1 cellular context compared by ENCODE assay signal in the genomic region with DNA sequence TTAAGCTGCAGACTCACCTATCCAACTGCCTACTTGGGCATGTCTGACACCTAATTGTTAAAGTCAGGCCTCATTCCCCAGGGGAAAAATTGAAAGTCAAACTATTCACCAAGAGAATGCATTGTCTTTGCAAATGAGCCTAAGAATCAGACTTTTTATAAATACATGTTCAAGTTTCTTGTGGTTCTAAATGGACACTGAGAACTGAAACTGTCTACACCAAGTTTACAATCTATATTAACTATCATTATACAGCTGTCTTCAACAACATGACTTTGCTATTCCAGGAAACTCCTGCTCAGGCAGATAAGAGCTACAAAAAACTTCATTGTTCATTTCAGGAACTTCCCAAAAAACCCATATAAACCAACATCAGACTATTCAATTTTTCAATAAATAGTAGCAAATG.
TF ChIP-seq lines count a peak whose summit lies in the region.

No MANE protein-coding gene starts in this region.

TF ChIP-seq in GM12878, 131 proteins besides CTCF, POLR2A, EP300 and RAD21 (continued from another document and continues in another):
- TF ChIP-seq SPI1 (IDR thresholded peaks at IDR 0.05; ENCODE audit: borderline replicate concordance, insufficient read depth, low read depth, low read length) = 0 out of 2 replicates have a peak, but pooled peaks have one; percentile 2
- no peak for TF ChIP-seq NFIC (IDR thresholded peaks at IDR 0.05; ENCODE audit: low read depth, low read length)
- TF ChIP-seq YY1 (IDR thresholded peaks at IDR 0.05; ENCODE audit: low read depth, low read length) = no peak
- TF ChIP-seq CREM (IDR thresholded peaks at IDR 0.05; ENCODE audit: low read depth) = no peak
- peak; percentile 35 for TF ChIP-seq DPF2 (IDR thresholded peaks at IDR 0.05)
- TF ChIP-seq RUNX3 (IDR thresholded peaks at IDR 0.05; ENCODE audit: low read length) = peak; percentile 27; the same call in 1 of the 2 replicates
- no peak for TF ChIP-seq WRNIP1 (IDR thresholded peaks at IDR 0.05; ENCODE audit: borderline replicate concordance, low read depth, low read length)
- no peak for TF ChIP-seq MXI1 (IDR thresholded peaks at IDR 0.05; ENCODE audit: low read depth, low read length)
- TF ChIP-seq, protein P1, sequence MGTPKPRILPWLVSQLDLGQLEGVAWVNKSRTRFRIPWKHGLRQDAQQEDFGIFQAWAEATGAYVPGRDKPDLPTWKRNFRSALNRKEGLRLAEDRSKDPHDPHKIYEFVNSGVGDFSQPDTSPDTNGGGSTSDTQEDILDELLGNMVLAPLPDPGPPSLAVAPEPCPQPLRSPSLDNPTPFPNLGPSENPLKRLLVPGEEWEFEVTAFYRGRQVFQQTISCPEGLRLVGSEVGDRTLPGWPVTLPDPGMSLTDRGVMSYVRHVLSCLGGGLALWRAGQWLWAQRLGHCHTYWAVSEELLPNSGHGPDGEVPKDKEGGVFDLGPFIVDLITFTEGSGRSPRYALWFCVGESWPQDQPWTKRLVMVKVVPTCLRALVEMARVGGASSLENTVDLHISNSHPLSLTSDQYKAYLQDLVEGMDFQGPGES (IDR thresholded peaks at IDR 0.05) = no peak
- TF ChIP-seq, protein P2, sequence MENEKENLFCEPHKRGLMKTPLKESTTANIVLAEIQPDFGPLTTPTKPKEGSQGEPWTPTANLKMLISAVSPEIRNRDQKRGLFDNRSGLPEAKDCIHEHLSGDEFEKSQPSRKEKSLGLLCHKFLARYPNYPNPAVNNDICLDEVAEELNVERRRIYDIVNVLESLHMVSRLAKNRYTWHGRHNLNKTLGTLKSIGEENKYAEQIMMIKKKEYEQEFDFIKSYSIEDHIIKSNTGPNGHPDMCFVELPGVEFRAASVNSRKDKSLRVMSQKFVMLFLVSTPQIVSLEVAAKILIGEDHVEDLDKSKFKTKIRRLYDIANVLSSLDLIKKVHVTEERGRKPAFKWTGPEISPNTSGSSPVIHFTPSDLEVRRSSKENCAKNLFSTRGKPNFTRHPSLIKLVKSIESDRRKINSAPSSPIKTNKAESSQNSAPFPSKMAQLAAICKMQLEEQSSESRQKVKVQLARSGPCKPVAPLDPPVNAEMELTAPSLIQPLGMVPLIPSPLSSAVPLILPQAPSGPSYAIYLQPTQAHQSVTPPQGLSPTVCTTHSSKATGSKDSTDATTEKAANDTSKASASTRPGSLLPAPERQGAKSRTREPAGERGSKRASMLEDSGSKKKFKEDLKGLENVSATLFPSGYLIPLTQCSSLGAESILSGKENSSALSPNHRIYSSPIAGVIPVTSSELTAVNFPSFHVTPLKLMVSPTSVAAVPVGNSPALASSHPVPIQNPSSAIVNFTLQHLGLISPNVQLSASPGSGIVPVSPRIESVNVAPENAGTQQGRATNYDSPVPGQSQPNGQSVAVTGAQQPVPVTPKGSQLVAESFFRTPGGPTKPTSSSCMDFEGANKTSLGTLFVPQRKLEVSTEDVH (IDR thresholded peaks at IDR 0.05; ENCODE audit: low read depth, partially characterized antibody) = no peak
- TF ChIP-seq ZZZ3 (IDR thresholded peaks at IDR 0.05; ENCODE audit: control insufficient read depth, insufficient read length, low read depth) = no peak
- no peak for TF ChIP-seq TBL1XR1 (IDR thresholded peaks at IDR 0.05; ENCODE audit: low read depth, low read length)
- no peak for TF ChIP-seq POLR2AphosphoS2 (IDR thresholded peaks at IDR 0.05; ENCODE audit: low read depth, low read length)
- 0 out of 2 replicates have a peak, but pooled peaks have one; percentile 17 for TF ChIP-seq ATF7 (IDR thresholded peaks at IDR 0.05; ENCODE audit: low read depth)
- no peak for TF ChIP-seq CBFB (IDR thresholded peaks at IDR 0.05; ENCODE audit: low read depth)
- TF ChIP-seq, protein P3, sequence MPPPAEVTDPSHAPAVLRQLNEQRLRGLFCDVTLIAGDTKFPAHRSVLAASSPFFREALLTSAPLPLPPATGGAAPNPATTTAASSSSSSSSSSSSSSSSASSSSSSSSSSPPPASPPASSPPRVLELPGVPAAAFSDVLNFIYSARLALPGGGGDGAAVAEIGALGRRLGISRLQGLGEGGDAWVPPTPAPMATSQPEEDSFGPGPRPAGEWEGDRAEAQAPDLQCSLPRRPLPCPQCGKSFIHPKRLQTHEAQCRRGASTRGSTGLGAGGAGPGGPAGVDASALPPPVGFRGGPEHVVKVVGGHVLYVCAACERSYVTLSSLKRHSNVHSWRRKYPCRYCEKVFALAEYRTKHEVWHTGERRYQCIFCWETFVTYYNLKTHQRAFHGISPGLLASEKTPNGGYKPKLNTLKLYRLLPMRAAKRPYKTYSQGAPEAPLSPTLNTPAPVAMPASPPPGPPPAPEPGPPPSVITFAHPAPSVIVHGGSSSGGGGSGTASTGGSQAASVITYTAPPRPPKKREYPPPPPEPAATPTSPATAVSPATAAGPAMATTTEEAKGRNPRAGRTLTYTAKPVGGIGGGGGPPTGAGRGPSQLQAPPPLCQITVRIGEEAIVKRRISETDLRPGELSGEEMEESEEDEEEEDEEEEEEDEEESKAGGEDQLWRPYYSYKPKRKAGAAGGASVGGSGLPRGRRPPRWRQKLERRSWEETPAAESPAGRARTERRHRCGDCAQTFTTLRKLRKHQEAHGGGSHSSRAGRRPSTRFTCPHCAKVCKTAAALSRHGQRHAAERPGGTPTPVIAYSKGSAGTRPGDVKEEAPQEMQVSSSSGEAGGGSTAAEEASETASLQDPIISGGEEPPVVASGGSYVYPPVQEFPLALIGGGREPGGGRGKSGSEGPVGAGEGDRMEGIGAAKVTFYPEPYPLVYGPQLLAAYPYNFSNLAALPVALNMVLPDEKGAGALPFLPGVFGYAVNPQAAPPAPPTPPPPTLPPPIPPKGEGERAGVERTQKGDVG (CRISPR knock-in tag; IDR thresholded peaks at IDR 0.05) = no peak
- no peak for TF ChIP-seq ZBED1 (IDR thresholded peaks at IDR 0.05; ENCODE audit: borderline replicate concordance)
- TF ChIP-seq HDAC2 (IDR thresholded peaks at IDR 0.05) = no peak
- TF ChIP-seq, protein P4, sequence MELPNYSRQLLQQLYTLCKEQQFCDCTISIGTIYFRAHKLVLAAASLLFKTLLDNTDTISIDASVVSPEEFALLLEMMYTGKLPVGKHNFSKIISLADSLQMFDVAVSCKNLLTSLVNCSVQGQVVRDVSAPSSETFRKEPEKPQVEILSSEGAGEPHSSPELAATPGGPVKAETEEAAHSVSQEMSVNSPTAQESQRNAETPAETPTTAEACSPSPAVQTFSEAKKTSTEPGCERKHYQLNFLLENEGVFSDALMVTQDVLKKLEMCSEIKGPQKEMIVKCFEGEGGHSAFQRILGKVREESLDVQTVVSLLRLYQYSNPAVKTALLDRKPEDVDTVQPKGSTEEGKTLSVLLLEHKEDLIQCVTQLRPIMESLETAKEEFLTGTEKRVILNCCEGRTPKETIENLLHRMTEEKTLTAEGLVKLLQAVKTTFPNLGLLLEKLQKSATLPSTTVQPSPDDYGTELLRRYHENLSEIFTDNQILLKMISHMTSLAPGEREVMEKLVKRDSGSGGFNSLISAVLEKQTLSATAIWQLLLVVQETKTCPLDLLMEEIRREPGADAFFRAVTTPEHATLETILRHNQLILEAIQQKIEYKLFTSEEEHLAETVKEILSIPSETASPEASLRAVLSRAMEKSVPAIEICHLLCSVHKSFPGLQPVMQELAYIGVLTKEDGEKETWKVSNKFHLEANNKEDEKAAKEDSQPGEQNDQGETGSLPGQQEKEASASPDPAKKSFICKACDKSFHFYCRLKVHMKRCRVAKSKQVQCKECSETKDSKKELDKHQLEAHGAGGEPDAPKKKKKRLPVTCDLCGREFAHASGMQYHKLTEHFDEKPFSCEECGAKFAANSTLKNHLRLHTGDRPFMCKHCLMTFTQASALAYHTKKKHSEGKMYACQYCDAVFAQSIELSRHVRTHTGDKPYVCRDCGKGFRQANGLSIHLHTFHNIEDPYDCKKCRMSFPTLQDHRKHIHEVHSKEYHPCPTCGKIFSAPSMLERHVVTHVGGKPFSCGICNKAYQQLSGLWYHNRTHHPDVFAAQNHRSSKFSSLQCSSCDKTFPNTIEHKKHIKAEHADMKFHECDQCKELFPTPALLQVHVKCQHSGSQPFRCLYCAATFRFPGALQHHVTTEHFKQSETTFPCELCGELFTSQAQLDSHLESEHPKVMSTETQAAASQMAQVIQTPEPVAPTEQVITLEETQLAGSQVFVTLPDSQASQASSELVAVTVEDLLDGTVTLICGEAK (IDR thresholded peaks at IDR 0.05; ENCODE audit: borderline replicate concordance) = no peak
- TF ChIP-seq, protein P5, sequence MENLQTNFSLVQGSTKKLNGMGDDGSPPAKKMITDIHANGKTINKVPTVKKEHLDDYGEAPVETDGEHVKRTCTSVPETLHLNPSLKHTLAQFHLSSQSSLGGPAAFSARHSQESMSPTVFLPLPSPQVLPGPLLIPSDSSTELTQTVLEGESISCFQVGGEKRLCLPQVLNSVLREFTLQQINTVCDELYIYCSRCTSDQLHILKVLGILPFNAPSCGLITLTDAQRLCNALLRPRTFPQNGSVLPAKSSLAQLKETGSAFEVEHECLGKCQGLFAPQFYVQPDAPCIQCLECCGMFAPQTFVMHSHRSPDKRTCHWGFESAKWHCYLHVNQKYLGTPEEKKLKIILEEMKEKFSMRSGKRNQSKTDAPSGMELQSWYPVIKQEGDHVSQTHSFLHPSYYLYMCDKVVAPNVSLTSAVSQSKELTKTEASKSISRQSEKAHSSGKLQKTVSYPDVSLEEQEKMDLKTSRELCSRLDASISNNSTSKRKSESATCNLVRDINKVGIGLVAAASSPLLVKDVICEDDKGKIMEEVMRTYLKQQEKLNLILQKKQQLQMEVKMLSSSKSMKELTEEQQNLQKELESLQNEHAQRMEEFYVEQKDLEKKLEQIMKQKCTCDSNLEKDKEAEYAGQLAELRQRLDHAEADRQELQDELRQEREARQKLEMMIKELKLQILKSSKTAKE (IDR thresholded peaks at IDR 0.05; ENCODE audit: low read depth, poor library complexity, severe bottlenecking) = peak; percentile 98
- TF ChIP-seq MEF2A (IDR thresholded peaks at IDR 0.05; ENCODE audit: insufficient read depth, low read depth, low read length) = peak; percentile 11; the same call in 1 of the 2 replicates
- TF ChIP-seq, protein P6, sequence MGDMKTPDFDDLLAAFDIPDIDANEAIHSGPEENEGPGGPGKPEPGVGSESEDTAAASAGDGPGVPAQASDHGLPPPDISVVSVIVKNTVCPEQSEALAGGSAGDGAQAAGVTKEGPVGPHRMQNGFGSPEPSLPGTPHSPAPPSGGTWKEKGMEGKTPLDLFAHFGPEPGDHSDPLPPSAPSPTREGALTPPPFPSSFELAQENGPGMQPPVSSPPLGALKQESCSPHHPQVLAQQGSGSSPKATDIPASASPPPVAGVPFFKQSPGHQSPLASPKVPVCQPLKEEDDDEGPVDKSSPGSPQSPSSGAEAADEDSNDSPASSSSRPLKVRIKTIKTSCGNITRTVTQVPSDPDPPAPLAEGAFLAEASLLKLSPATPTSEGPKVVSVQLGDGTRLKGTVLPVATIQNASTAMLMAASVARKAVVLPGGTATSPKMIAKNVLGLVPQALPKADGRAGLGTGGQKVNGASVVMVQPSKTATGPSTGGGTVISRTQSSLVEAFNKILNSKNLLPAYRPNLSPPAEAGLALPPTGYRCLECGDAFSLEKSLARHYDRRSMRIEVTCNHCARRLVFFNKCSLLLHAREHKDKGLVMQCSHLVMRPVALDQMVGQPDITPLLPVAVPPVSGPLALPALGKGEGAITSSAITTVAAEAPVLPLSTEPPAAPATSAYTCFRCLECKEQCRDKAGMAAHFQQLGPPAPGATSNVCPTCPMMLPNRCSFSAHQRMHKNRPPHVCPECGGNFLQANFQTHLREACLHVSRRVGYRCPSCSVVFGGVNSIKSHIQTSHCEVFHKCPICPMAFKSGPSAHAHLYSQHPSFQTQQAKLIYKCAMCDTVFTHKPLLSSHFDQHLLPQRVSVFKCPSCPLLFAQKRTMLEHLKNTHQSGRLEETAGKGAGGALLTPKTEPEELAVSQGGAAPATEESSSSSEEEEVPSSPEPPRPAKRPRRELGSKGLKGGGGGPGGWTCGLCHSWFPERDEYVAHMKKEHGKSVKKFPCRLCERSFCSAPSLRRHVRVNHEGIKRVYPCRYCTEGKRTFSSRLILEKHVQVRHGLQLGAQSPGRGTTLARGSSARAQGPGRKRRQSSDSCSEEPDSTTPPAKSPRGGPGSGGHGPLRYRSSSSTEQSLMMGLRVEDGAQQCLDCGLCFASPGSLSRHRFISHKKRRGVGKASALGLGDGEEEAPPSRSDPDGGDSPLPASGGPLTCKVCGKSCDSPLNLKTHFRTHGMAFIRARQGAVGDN (IDR thresholded peaks at IDR 0.05) = no peak
- TF ChIP-seq RCOR1 (conservative IDR thresholded peaks at IDR 0.05; ENCODE audit: low read depth, low read length) = no peak
- TF ChIP-seq CHD1 (IDR thresholded peaks at IDR 0.05; ENCODE audit: low read depth, low read length) = no peak
- no peak for TF ChIP-seq KAT2A (conservative IDR thresholded peaks at IDR 0.05; ENCODE audit: control insufficient read depth, low read depth, low read length)
- no peak for TF ChIP-seq BRCA1 (IDR thresholded peaks at IDR 0.05; ENCODE audit: low read depth, low read length)
- TF ChIP-seq, protein P7, sequence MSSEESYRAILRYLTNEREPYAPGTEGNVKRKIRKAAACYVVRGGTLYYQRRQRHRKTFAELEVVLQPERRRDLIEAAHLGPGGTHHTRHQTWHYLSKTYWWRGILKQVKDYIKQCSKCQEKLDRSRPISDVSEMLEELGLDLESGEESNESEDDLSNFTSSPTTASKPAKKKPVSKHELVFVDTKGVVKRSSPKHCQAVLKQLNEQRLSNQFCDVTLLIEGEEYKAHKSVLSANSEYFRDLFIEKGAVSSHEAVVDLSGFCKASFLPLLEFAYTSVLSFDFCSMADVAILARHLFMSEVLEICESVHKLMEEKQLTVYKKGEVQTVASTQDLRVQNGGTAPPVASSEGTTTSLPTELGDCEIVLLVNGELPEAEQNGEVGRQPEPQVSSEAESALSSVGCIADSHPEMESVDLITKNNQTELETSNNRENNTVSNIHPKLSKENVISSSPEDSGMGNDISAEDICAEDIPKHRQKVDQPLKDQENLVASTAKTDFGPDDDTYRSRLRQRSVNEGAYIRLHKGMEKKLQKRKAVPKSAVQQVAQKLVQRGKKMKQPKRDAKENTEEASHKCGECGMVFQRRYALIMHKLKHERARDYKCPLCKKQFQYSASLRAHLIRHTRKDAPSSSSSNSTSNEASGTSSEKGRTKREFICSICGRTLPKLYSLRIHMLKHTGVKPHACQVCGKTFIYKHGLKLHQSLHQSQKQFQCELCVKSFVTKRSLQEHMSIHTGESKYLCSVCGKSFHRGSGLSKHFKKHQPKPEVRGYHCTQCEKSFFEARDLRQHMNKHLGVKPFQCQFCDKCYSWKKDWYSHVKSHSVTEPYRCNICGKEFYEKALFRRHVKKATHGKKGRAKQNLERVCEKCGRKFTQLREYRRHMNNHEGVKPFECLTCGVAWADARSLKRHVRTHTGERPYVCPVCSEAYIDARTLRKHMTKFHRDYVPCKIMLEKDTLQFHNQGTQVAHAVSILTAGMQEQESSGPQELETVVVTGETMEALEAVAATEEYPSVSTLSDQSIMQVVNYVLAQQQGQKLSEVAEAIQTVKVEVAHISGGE (CRISPR knock-in tag; IDR thresholded peaks at IDR 0.05) = no peak
- no peak for TF ChIP-seq PAX8 (IDR thresholded peaks at IDR 0.05)
- TF ChIP-seq, protein P8, sequence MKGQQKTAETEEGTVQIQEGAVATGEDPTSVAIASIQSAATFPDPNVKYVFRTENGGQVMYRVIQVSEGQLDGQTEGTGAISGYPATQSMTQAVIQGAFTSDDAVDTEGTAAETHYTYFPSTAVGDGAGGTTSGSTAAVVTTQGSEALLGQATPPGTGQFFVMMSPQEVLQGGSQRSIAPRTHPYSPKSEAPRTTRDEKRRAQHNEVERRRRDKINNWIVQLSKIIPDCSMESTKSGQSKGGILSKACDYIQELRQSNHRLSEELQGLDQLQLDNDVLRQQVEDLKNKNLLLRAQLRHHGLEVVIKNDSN (IDR thresholded peaks at IDR 0.05; ENCODE audit: borderline replicate concordance, extremely low read length, insufficient read depth, low read depth, low read length) = no peak
